Comparison of ENCODE assay signal across 25 cellular contexts in the genomic region with DNA sequence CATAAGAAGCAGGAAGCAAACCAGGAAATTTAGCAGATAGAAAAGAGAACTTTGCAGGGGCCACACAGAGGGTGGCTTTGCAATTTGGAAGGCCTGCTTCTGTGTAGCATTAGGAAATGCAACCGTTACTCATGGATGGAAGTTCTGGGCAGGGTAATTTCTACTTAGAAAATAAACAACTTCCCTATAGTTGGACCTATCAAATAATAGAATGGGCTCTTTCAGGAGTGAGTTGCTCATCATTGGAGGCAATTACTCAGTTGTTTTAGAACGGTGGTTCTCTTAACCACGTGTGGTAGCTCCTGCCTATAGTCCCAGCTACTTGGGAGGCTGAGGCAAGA. TPM values are rescaled to one million over a fixed set of nuclear protein-coding genes. Genes with fewer than 3 reads are reported as not detected.
DNase-seq lines count a peak whose midpoint lies in the region; ATAC-seq and TF ChIP-seq lines count a peak whose summit lies in the region.
"Had no signal": no experiment of that assay in that cellular context is flagged by ENCODE, and none has a peak within 500 bp of the region (broad histone marks: within the 10 kb centered on the region; RNA-seq: fewer than 3 reads in every experiment).

No MANE protein-coding gene starts in this region.

- H4K20me1 ChIP-seq in mammary epithelial cell (ENCODE audit: insufficient read depth, low read length): no peaks in the 10 kb centered on the region

- H3K27me3 Mint-ChIP-seq in activated naive CD8-positive, alpha-beta T cell treated with anti-CD3 and anti-CD28 coated beads, Interleukin-2, amount 50 U/mL, for 24 hours: peaks cover 4% of the 10 kb centered on the region

- no peaks in the 10 kb centered on the region for H3K27me3 ChIP-seq in mammary epithelial cell (ENCODE audit: insufficient read depth, low read length)
- no peaks in the 10 kb centered on the region for H3K27me3 ChIP-seq in breast epithelium
- no peaks in the 10 kb centered on the region for H3K27me3 ChIP-seq in thoracic aorta (replicated peaks; ENCODE audit: insufficient read depth)
- H3K27me3 ChIP-seq in left lung: no peaks in the 10 kb centered on the region
- H3K27me3 ChIP-seq: BE2C had no signal

- no peaks in the 10 kb centered on the region for H3K36me3 ChIP-seq in mammary epithelial cell (ENCODE audit: insufficient read depth, low read length)
- no peaks in the 10 kb centered on the region for H3K36me3 ChIP-seq in breast epithelium
- no peaks in the 10 kb centered on the region for H3K36me3 ChIP-seq in thoracic aorta
- no peaks in the 10 kb centered on the region for H3K36me3 ChIP-seq in left lung
- H3K36me3 ChIP-seq: BE2C, left ventricle myocardium inferior had no signal

- H3K36me3 Mint-ChIP-seq in activated naive CD8-positive, alpha-beta T cell treated with anti-CD3 and anti-CD28 coated beads, Interleukin-2, amount 50 U/mL, for 24 hours (ENCODE audit: low read depth): no peaks in the 10 kb centered on the region

- BruUV-seq in mammary epithelial cell (replicated peaks; lab: Mats Ljungman, UMichigan): no TSS peak

- H3K4me3 Mint-ChIP-seq in activated naive CD8-positive, alpha-beta T cell treated with anti-CD3 and anti-CD28 coated beads, Interleukin-2, amount 50 U/mL, for 24 hours: no peak overlapping the region
- H3K4me3 Mint-ChIP-seq: activated CD4-positive, alpha-beta memory T cell treated with anti-CD3 and anti-CD28 coated beads, Interleukin-2, amount 10 ng/mL, durations not matched to agents 7 days and 5 days; nephron had no signal

- H2AFZ ChIP-seq in mammary epithelial cell (ENCODE audit: low read depth, low read length): no peak overlapping the region
- H2AFZ ChIP-seq: parathyroid adenoma, PC-9 had no signal

- H3K9me3 ChIP-seq in mammary epithelial cell (replicated peaks; ENCODE audit: insufficient read depth, low read length) (no peaks in the 10 kb centered on the region), breast epithelium (no peaks in the 10 kb centered on the region), thoracic aorta (no peaks in the 10 kb centered on the region), left lung (no peaks in the 10 kb centered on the region)
- H3K9me3 ChIP-seq: A549, BE2C, left ventricle myocardium inferior had no signal

- peak overlapping the region; percentile 48 for H3K4me2 ChIP-seq in mammary epithelial cell (ENCODE audit: insufficient read depth, low read depth, low read length)
- H3K4me2 ChIP-seq: A549, PC-9 had no signal

- H3K27ac Mint-ChIP-seq in activated naive CD8-positive, alpha-beta T cell treated with anti-CD3 and anti-CD28 coated beads, Interleukin-2, amount 50 U/mL, for 24 hours: no peak overlapping the region
- H3K27ac Mint-ChIP-seq: activated CD4-positive, alpha-beta memory T cell treated with anti-CD3 and anti-CD28 coated beads, Interleukin-2, amount 10 ng/mL, durations not matched to agents 7 days and 5 days; nephron had no signal

- H3K27ac ChIP-seq in mammary epithelial cell (ENCODE audit: insufficient read depth, low read depth, low read length) (peak overlapping the region; percentile 44), breast epithelium (no peak overlapping the region), epithelial cell of prostate (peak overlapping the region; percentile 49), thoracic aorta (peak overlapping the region; percentile 29 to 37), left lung (no peak overlapping the region)
- H3K27ac ChIP-seq: A549, coronary artery, left ventricle myocardium inferior, parathyroid adenoma had no signal

- H3K9ac ChIP-seq in mammary epithelial cell (ENCODE audit: insufficient read depth, low read length): no peak overlapping the region
- H3K9ac ChIP-seq: parathyroid adenoma had no signal

- ATAC-seq in thoracic aorta (ENCODE audit: insufficient number of reproducible peaks, low FRiP score, low read depth): no peak
- no peak for ATAC-seq in HG02885 (IDR thresholded peaks at IDR 0.05; ENCODE audit: poor library complexity, unreplicated experiment)
- ATAC-seq in activated naive CD8-positive, alpha-beta T cell treated with anti-CD3 and anti-CD28 coated beads, Interleukin-2, amount 50 U/mL, for 24 hours: no peak
- no peak for ATAC-seq in left lung
- ATAC-seq: A549; activated CD4-positive, CD25-positive, alpha-beta regulatory T cell treated with anti-CD3 and anti-CD28 coated beads, Interleukin-2, amount 50 U/mL, for 24 hours had no signal

- H3K4me1 Mint-ChIP-seq in activated naive CD8-positive, alpha-beta T cell treated with anti-CD3 and anti-CD28 coated beads, Interleukin-2, amount 50 U/mL, for 24 hours: no peaks in the 10 kb centered on the region
- H3K4me1 Mint-ChIP-seq: nephron had no signal

- WGBS in mammary epithelial cell (ENCODE audit: low coverage, missing lambda C conversion rate): 3% methylated on average over 3 of the region's 3 CpGs

- in situ Hi-C loops in mammary epithelial cell (cut with MboI; ENCODE audit: low sequenced_read_pairs in 2 of 2): no loop called here

- TF ChIP-seq CTCF in mammary epithelial cell (conservative IDR thresholded peaks at IDR 0.05 in 1 of 2, IDR thresholded peaks at IDR 0.05 in 1 of 2; ENCODE audit: extremely low read depth in 1 of 2, insufficient read depth in 1 of 2, low read depth in 1 of 2, low read length in 2 of 2) (no peak), breast epithelium (IDR thresholded peaks at IDR 0.05) (no peak), thoracic aorta (IDR thresholded peaks at IDR 0.05) (no peak), left lung (IDR thresholded peaks at IDR 0.05) (no peak)

- no peak for TF ChIP-seq POLR2A in breast epithelium (IDR thresholded peaks at IDR 0.05)

- CTCF ChIA-PET in mammary epithelial cell (lab: Charles Lee; ENCODE audit: low non-redundant PET): no interaction called here

- H3K4me3 ChIP-seq in mammary epithelial cell (replicated peaks in 1 of 3; ENCODE audit: insufficient read depth in 1 of 3, low read depth in 2 of 3, low read length in 3 of 3) (no peak overlapping the region), breast epithelium (no peak overlapping the region), thoracic aorta (no peak overlapping the region), left lung (no peak overlapping the region)
- H3K4me3 ChIP-seq: A549, coronary artery, left ventricle myocardium inferior, PC-9 had no signal

- no peaks in the 10 kb centered on the region for H3K79me2 ChIP-seq in mammary epithelial cell (ENCODE audit: insufficient read depth, low read length)
- H3K79me2 ChIP-seq: parathyroid adenoma had no signal

- DNase-seq in mammary epithelial cell: peak; percentile 58
- no peak for DNase-seq in breast epithelium (ENCODE audit: low spot score in 2 of 2)
- peak; percentile 83 for DNase-seq in NOMO-1 treated with dmso at 0.1 percent for 144 hours (lab: John Stamatoyannopoulos, UW; ENCODE audit: unreplicated experiment)
- DNase-seq in epithelial cell of prostate (ENCODE audit: low read depth, low spot score): no peak
- no peak for DNase-seq in thoracic aorta (ENCODE audit: low spot score)
- DNase-seq in activated naive CD8-positive, alpha-beta T cell treated with anti-CD3 and anti-CD28 coated beads, Interleukin-2, amount 50 U/mL, for 24 hours: no peak
- DNase-seq in left lung: no peak
- DNase-seq: activated CD4-positive, alpha-beta memory T cell treated with anti-CD3 and anti-CD28 coated beads, Interleukin-2, amount 10 ng/mL, durations not matched to agents 7 days and 5 days; activated gamma-delta T cell treated with Interleukin-2 at 50 U/mL for 16 hours; activated T-cell treated with anti-CD3 and anti-CD28 coated beads for 4 hours; amniotic stem cell; head of caudate nucleus; left ventricle myocardium inferior; midbrain; NCI-H1694; NCI-H69; T1000 had no signal

- H3K9me3 Mint-ChIP-seq in activated naive CD8-positive, alpha-beta T cell treated with anti-CD3 and anti-CD28 coated beads, Interleukin-2, amount 50 U/mL, for 24 hours: no peaks in the 10 kb centered on the region
- H3K9me3 Mint-ChIP-seq: nephron had no signal

- dilution Hi-C loops in mammary epithelial cell (cut with HindIII; ENCODE audit: low sequenced_read_pairs): no loop called here

- intact Hi-C loops in mammary epithelial cell (cut with micrococcal nuclease): no loop called here
- intact Hi-C loops in breast epithelium (cut with DNase I; ENCODE audit: low total_unique reads): no loop called here
- intact Hi-C loops in left lung (cut with DNase I): no loop called here

- H3K4me1 ChIP-seq in mammary epithelial cell (ENCODE audit: insufficient read depth, low read length): peaks cover 45% of the 10 kb centered on the region
- no peaks in the 10 kb centered on the region for H3K4me1 ChIP-seq in breast epithelium
- peaks cover 10 to 16% of the 10 kb centered on the region in 2 donors for H3K4me1 ChIP-seq in thoracic aorta (ENCODE audit: control insufficient read depth in 1 of 2, low read depth in 2 of 2)
- peaks cover 0 to 5% of the 10 kb centered on the region in 2 donors for H3K4me1 ChIP-seq in left lung
- H3K4me1 ChIP-seq: A549, left ventricle myocardium inferior had no signal

RNA-seq across cellular contexts. Expression of a gene that starts 25.8 kb away (rescaled TPM):
- total RNA-seq in mammary epithelial cell (10 to 100 TPM; 10.8 to 46.1 TPM), breast epithelium (1 to 10 TPM in 2 of 3 donors, under 1 TPM in 1; 0.33 to 9.1 (median 7.3) TPM), thoracic aorta (10 to 100 TPM in 1 of 2 donors, 1 to 10 TPM in 1; 7.3 to 17.8 TPM), left lung (1 to 10 TPM; 6.4 to 8.6 TPM)
- 21.5 TPM for polyA plus RNA-seq in mammary epithelial cell
- polyA minus RNA-seq in mammary epithelial cell: 47.4 TPM
- total RNA-seq: activated CD4-positive, alpha-beta memory T cell treated with anti-CD3 and anti-CD28 coated beads, Interleukin-2, amount 10 ng/mL, durations not matched to agents 7 days and 5 days had no signal
- polyA plus RNA-seq: A549 had no signal

Comparison
In these comparisons a context has a peak if more than half of its experiments do, and no peak if none do; other contexts are left out.
1. DNase-seq: peak in mammary epithelial cell (single experiment) and NOMO-1 treated with dmso at 0.1 percent for 144 hours (single experiment); none in breast epithelium (0 of 2), epithelial cell of prostate (single experiment), thoracic aorta (single experiment), activated naive CD8-positive, alpha-beta T cell treated with anti-CD3 and anti-CD28 coated beads, Interleukin-2, amount 50 U/mL, for 24 hours (single experiment) and left lung (0 of 2).
2. H3K27ac ChIP-seq: peak in mammary epithelial cell (single experiment), epithelial cell of prostate (single experiment) and thoracic aorta (2 of 2); none in breast epithelium (0 of 2) and left lung (0 of 2).